Comparison of ENCODE assay signal across 20 cellular contexts in the genomic region with DNA sequence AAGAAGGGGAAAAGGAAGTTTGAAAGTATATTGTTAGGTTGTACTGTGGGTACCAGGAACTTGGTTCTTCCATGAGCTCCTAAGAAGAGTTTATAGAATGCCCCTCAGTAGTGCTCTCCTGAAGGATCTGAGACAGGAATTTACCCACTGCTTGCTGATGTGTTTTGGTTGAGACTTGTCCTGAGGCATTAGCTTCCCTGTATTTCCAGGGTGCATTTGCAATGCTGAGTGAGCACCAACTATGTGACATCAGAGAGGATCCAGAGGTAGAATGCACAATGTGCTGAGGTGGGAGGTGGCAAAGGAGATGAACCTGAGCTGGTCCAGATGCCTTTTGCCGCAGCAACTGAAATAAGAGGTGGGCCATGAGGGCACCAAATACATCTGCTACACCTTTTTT.
DNase-seq lines count a peak whose midpoint lies in the region; ATAC-seq and TF ChIP-seq lines count a peak whose summit lies in the region.
"Had no signal": no experiment of that assay in that cellular context is flagged by ENCODE, and none has a peak within 500 bp of the region (broad histone marks: within the 10 kb centered on the region; RNA-seq: fewer than 3 reads in every experiment).

No MANE protein-coding gene starts in this region.

- no peak overlapping the region for H3K18ac ChIP-seq in mesendoderm (ENCODE audit: low read length)

- H3K79me1 ChIP-seq in mesendoderm (ENCODE audit: low read length): no peaks in the 10 kb centered on the region

- no peak overlapping the region for H4K8ac ChIP-seq in mesendoderm (ENCODE audit: low read depth, low read length)

- WGBS in mesendoderm (ENCODE audit: extremely low coverage, insufficient coverage, low lambda C conversion rate): no CpG with 5 or more reads among the region's 1 CpG

- no peaks in the 10 kb centered on the region for H3K27me3 Mint-ChIP-seq in WTC11 (ENCODE audit: low read depth)
- H3K27me3 Mint-ChIP-seq: B cell; CD4-positive, CD25-positive, alpha-beta regulatory T cell had no signal

- H3K4me1 Mint-ChIP-seq in WTC11: peaks cover 3% of the 10 kb centered on the region; the same call in 1 of the 2 replicates
- H3K4me1 Mint-ChIP-seq: B cell; CD4-positive, CD25-positive, alpha-beta regulatory T cell had no signal

- H2BK120ac ChIP-seq in mesendoderm (ENCODE audit: low read depth, low read length): no peak overlapping the region

- no peak overlapping the region for H3K4me3 ChIP-seq in mesendoderm (ENCODE audit: low read length)
- H3K4me3 ChIP-seq: BLaER1, GM12878 had no signal

- no peak overlapping the region for H2BK15ac ChIP-seq in mesendoderm (replicated peaks; ENCODE audit: low read depth)

- no peaks in the 10 kb centered on the region for H3K79me2 ChIP-seq in mesendoderm (ENCODE audit: control insufficient read depth, insufficient read depth, low read length)

- no peaks in the 10 kb centered on the region for H3K36me3 Mint-ChIP-seq in WTC11
- H3K36me3 Mint-ChIP-seq: CD4-positive, CD25-positive, alpha-beta regulatory T cell; CD8-positive, alpha-beta T cell had no signal

- DNase-seq in NCI-H524 (lab: John Stamatoyannopoulos, UW) (peak; percentile 64 to 95), NCI-H524 treated with DMSO at 0.1 percent for 48 hours (lab: John Stamatoyannopoulos, UW) (no peak), WTC11 (ENCODE audit: low spot score) (no peak), mesendoderm (peak; percentile 51), SW 1271 (lab: John Stamatoyannopoulos, UW) (no peak)
- DNase-seq: Caco-2; CD4-positive, CD25-positive, alpha-beta regulatory T cell; CD8-positive, alpha-beta T cell; DMS153; DND-41; GDM1; GOT3; HCEC 1CT had no signal

- no peak overlapping the region for H4K5ac ChIP-seq in mesendoderm (ENCODE audit: low read length)

- CTCF ChIA-PET in WTC11 (lab: Charles Lee): no interaction called here

- H3K9ac ChIP-seq in mesendoderm (ENCODE audit: low read length): no peak overlapping the region
- H3K9ac ChIP-seq: BLaER1 had no signal

- H3K4me2 ChIP-seq in mesendoderm (ENCODE audit: low read length): no peak overlapping the region
- H3K4me2 ChIP-seq: BLaER1 had no signal

- ATAC-seq in WTC11: peak; percentile 60
- no peak for ATAC-seq in HG02623 (IDR thresholded peaks at IDR 0.05; ENCODE audit: unreplicated experiment)
- ATAC-seq in SK-N-SH treated with all-trans-retinoic acid at 6 μM for 48 hours: no peak
- ATAC-seq: CD8-positive, alpha-beta T cell; GM12878 had no signal

- no peak overlapping the region for H3K27ac Mint-ChIP-seq in WTC11
- H3K27ac Mint-ChIP-seq: B cell; CD4-positive, CD25-positive, alpha-beta regulatory T cell; CD8-positive, alpha-beta T cell had no signal

- no peak overlapping the region for H3K27ac ChIP-seq in mesendoderm (ENCODE audit: low read depth, low read length)
- H3K27ac ChIP-seq: 22Rv1, BLaER1, C4-2B had no signal

- POLR2A ChIA-PET in WTC11 (lab: Charles Lee): no interaction called here

- H2AK5ac ChIP-seq in mesendoderm (ENCODE audit: low read length): no peak overlapping the region

- no peak overlapping the region for H3K4me3 Mint-ChIP-seq in WTC11
- H3K4me3 Mint-ChIP-seq: B cell; CD4-positive, CD25-positive, alpha-beta regulatory T cell; CD8-positive, alpha-beta T cell had no signal

- no peaks in the 10 kb centered on the region for H3K9me3 Mint-ChIP-seq in WTC11

- H2BK5ac ChIP-seq in mesendoderm (ENCODE audit: low read length): no peak overlapping the region

- H3K56ac ChIP-seq in mesendoderm (ENCODE audit: low read length): no peak overlapping the region

- H3K27me3 ChIP-seq in mesendoderm (ENCODE audit: insufficient read depth, low read length, poor library complexity): no peaks in the 10 kb centered on the region
- H3K27me3 ChIP-seq: BLaER1 had no signal

- no peak for TF ChIP-seq CTCF in WTC11 (IDR thresholded peaks at IDR 0.05)

- no peak overlapping the region for H3K4ac ChIP-seq in mesendoderm (ENCODE audit: low read depth, low read length)

- H3K36me3 ChIP-seq in mesendoderm (ENCODE audit: control insufficient read depth, insufficient read depth, low read length): no peaks in the 10 kb centered on the region
- H3K36me3 ChIP-seq: BLaER1 had no signal

- no peaks in the 10 kb centered on the region for H3K4me1 ChIP-seq in mesendoderm (ENCODE audit: control insufficient read depth, low read depth, low read length)
- H3K4me1 ChIP-seq: BLaER1, Caco-2 had no signal

- no peak overlapping the region for H3K23ac ChIP-seq in mesendoderm (ENCODE audit: low read length)

TF ChIP-seq in WTC11, 78 proteins besides CTCF, POLR2A, EP300 and RAD21 (continues in another document):
- no peak for TF ChIP-seq RELA (CRISPR knock-in tag; IDR thresholded peaks at IDR 0.05; ENCODE audit: borderline replicate concordance)
- TF ChIP-seq, protein P1, sequence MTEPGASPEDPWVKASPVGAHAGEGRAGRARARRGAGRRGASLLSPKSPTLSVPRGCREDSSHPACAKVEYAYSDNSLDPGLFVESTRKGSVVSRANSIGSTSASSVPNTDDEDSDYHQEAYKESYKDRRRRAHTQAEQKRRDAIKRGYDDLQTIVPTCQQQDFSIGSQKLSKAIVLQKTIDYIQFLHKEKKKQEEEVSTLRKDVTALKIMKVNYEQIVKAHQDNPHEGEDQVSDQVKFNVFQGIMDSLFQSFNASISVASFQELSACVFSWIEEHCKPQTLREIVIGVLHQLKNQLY (CRISPR knock-in tag; IDR thresholded peaks at IDR 0.05): no peak
- no peak for TF ChIP-seq MXD4 (CRISPR knock-in tag; IDR thresholded peaks at IDR 0.05; ENCODE audit: borderline replicate concordance)
- TF ChIP-seq, protein P2, sequence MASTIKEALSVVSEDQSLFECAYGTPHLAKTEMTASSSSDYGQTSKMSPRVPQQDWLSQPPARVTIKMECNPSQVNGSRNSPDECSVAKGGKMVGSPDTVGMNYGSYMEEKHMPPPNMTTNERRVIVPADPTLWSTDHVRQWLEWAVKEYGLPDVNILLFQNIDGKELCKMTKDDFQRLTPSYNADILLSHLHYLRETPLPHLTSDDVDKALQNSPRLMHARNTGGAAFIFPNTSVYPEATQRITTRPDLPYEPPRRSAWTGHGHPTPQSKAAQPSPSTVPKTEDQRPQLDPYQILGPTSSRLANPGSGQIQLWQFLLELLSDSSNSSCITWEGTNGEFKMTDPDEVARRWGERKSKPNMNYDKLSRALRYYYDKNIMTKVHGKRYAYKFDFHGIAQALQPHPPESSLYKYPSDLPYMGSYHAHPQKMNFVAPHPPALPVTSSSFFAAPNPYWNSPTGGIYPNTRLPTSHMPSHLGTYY (CRISPR knock-in tag; IDR thresholded peaks at IDR 0.05): no peak
- TF ChIP-seq KAT7 (CRISPR knock-in tag; IDR thresholded peaks at IDR 0.05; ENCODE audit: borderline replicate concordance): no peak
- no peak for TF ChIP-seq ATF1 (CRISPR knock-in tag; IDR thresholded peaks at IDR 0.05)
- TF ChIP-seq, protein P3, sequence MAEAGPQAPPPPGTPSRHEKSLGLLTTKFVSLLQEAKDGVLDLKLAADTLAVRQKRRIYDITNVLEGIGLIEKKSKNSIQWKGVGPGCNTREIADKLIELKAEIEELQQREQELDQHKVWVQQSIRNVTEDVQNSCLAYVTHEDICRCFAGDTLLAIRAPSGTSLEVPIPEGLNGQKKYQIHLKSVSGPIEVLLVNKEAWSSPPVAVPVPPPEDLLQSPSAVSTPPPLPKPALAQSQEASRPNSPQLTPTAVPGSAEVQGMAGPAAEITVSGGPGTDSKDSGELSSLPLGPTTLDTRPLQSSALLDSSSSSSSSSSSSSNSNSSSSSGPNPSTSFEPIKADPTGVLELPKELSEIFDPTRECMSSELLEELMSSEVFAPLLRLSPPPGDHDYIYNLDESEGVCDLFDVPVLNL (CRISPR knock-in tag; IDR thresholded peaks at IDR 0.05; ENCODE audit: borderline replicate concordance, low read depth): no peak
- TF ChIP-seq ZNF263 (CRISPR knock-in tag; IDR thresholded peaks at IDR 0.05; ENCODE audit: low read depth): no peak
- no peak for TF ChIP-seq NR1H2 (CRISPR knock-in tag; IDR thresholded peaks at IDR 0.05)

TF ChIP-seq in SK-N-SH treated with all-trans-retinoic acid at 6 μM for 48 hours, 23 proteins besides CTCF, POLR2A, EP300 and RAD21:
- no peak for TF ChIP-seq ZC3H10 (CRISPR knock-in tag; IDR thresholded peaks at IDR 0.05)
- no peak for TF ChIP-seq TOX (CRISPR knock-in tag; IDR thresholded peaks at IDR 0.05; ENCODE audit: borderline replicate concordance)
- no peak for TF ChIP-seq ARNTL (CRISPR knock-in tag; IDR thresholded peaks at IDR 0.05; ENCODE audit: borderline replicate concordance, low read depth)
- no peak for TF ChIP-seq ZNF8 (CRISPR knock-in tag; IDR thresholded peaks at IDR 0.05)
- no peak for TF ChIP-seq BACH2 (CRISPR knock-in tag; IDR thresholded peaks at IDR 0.05; ENCODE audit: borderline replicate concordance)
- TF ChIP-seq, protein P4, sequence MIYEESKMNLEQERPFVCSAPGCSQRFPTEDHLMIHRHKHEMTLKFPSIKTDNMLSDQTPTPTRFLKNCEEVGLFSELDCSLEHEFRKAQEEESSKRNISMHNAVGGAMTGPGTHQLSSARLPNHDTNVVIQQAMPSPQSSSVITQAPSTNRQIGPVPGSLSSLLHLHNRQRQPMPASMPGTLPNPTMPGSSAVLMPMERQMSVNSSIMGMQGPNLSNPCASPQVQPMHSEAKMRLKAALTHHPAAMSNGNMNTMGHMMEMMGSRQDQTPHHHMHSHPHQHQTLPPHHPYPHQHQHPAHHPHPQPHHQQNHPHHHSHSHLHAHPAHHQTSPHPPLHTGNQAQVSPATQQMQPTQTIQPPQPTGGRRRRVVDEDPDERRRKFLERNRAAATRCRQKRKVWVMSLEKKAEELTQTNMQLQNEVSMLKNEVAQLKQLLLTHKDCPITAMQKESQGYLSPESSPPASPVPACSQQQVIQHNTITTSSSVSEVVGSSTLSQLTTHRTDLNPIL (CRISPR knock-in tag; IDR thresholded peaks at IDR 0.05; ENCODE audit: low read depth): no peak
- TF ChIP-seq, protein P5, sequence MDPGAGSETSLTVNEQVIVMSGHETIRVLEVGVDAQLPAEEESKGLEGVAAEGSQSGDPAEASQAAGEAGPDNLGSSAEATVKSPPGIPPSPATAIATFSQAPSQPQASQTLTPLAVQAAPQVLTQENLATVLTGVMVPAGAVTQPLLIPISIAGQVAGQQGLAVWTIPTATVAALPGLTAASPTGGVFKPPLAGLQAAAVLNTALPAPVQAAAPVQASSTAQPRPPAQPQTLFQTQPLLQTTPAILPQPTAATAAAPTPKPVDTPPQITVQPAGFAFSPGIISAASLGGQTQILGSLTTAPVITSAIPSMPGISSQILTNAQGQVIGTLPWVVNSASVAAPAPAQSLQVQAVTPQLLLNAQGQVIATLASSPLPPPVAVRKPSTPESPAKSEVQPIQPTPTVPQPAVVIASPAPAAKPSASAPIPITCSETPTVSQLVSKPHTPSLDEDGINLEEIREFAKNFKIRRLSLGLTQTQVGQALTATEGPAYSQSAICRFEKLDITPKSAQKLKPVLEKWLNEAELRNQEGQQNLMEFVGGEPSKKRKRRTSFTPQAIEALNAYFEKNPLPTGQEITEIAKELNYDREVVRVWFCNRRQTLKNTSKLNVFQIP (CRISPR knock-in tag; IDR thresholded peaks at IDR 0.05; ENCODE audit: borderline replicate concordance, low read depth): no peak
- no peak for TF ChIP-seq TCF4 (CRISPR knock-in tag; IDR thresholded peaks at IDR 0.05; ENCODE audit: borderline replicate concordance)
- TF ChIP-seq ESRRG (CRISPR knock-in tag; IDR thresholded peaks at IDR 0.05): no peak
- TF ChIP-seq ZFP30 (CRISPR knock-in tag; IDR thresholded peaks at IDR 0.05): no peak

Comparison
In these comparisons a context has a peak if more than half of its experiments do, and no peak if none do; other contexts are left out.
1. DNase-seq: peak in NCI-H524 (2 of 2) and mesendoderm (single experiment); none in NCI-H524 treated with DMSO at 0.1 percent for 48 hours (single experiment), WTC11 (single experiment) and SW 1271 (0 of 2).